Comparison of ENCODE assay signal across 16 cellular contexts in the genomic region with DNA sequence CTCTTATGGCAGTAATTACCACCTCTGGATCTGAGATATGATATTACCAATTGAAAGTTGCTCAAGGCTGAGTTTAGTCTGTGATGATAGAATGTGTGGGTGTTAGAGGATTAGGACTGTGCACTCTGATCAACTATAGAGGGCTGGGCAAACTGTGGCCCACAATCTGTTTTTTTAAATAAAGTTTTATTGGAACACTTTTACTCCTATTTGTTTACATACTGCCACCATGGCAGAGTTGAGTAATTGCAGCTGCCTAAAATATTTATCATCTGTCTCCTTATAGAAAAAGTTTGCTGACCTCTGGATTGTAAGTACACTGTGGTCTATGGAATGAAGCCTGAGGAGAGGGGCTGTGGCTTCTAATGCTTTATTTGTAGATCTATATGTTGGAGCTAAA.
A peak's percentile ranks its signal among the peaks of the same experiment; 100 is the strongest.
DNase-seq lines count a peak whose midpoint lies in the region; ATAC-seq, FAIRE-seq and TF ChIP-seq lines count a peak whose summit lies in the region.
"Had no signal": no experiment of that assay in that cellular context is flagged by ENCODE, and none has a peak within 500 bp of the region (broad histone marks: within the 10 kb centered on the region; RNA-seq: fewer than 3 reads in every experiment).

No MANE protein-coding gene starts in this region.

- no peaks in the 10 kb centered on the region for H3K27me3 ChIP-seq in OCI-LY1 (ENCODE audit: insufficient read depth, low read length)
- no peaks in the 10 kb centered on the region; a peak in 1 of 4 replicates for H3K27me3 ChIP-seq in GM12878 (replicated peaks in 1 of 2; ENCODE audit: control insufficient read depth in 2 of 2, insufficient read depth in 2 of 2, low read length in 1 of 2)
- H3K27me3 ChIP-seq: BLaER1 treated with 17β-estradiol and CSF1 and Interleukin-3, amounts not matched to agents 10 nM and 100 nM had no signal

- no peaks in the 10 kb centered on the region for H3K9me3 ChIP-seq in OCI-LY1 (ENCODE audit: low read length)
- H3K9me3 ChIP-seq in GM12878 (replicated peaks; ENCODE audit: control insufficient read depth, insufficient read depth, low read length) = no peaks in the 10 kb centered on the region
- H3K9me3 ChIP-seq: HAP-1 had no signal

- no peaks in the 10 kb centered on the region for H3K36me3 ChIP-seq in OCI-LY1 (ENCODE audit: insufficient read depth, low read length)
- no peaks in the 10 kb centered on the region for H3K36me3 ChIP-seq in GM12878 (ENCODE audit: control insufficient read depth in 2 of 2, insufficient read depth in 2 of 2, low read length in 1 of 2)
- H3K36me3 ChIP-seq: BLaER1 treated with 17β-estradiol and CSF1 and Interleukin-3, amounts not matched to agents 10 nM and 100 nM; HAP-1 had no signal

- no TSS peak for BruUV-seq in GM12878 (replicated peaks; lab: Mats Ljungman, UMichigan)

- in situ Hi-C loops in GM12878 (cut with MboI) = no loop called here

- peak; percentile 3 for DNase-seq in DMS 273 (lab: John Stamatoyannopoulos, UW; ENCODE audit: unreplicated experiment)
- DNase-seq in DMS 273 treated with DMSO at 0.1 percent for 48 hours (lab: John Stamatoyannopoulos, UW) = no peak
- DNase-seq in GM12878 (ENCODE audit: low read depth, low spot score) = no peak
- no peak for DNase-seq in type B pancreatic cell (ENCODE audit: extremely low spot score, unreplicated experiment)
- no peak for DNase-seq in midbrain (lab: John Stamatoyannopoulos, UW)
- DNase-seq in NCI-H1417 (lab: John Stamatoyannopoulos, UW) = no peak
- DNase-seq in posterior vena cava (ENCODE audit: low spot score) = no peak
- DNase-seq: KBM-7, NCI-H2029, NCI-H510A treated with DMSO at 0.1 percent for 48 hours, T-helper 1 cell had no signal

- SMC1A ChIA-PET in GM12878 (lab: Charles Lee; ENCODE audit: uncharacterized antibody, unreplicated experiment) = no interaction called here

- intact Hi-C loops in GM12878 (cut with micrococcal nuclease; ENCODE audit: unreplicated experiment) = loop anchor here (10.0 kb wide), 1 partner anchor 313 kb away; no protein-coding TSS in a partner anchor
- intact Hi-C loops in posterior vena cava (cut with DNase I) = loop anchor here (10.0 kb wide), 1 partner anchor 673 kb away; no protein-coding TSS in a partner anchor

- CTCF ChIA-PET in GM12878 (lab: Yijun Ruan, JAX) = interaction anchor here (1.2 kb wide), 1 partner anchor 14 kb away, joined by 3 read pairs; no protein-coding TSS in a partner anchor

- no peak overlapping the region for H3K4me3 ChIP-seq in OCI-LY1 (ENCODE audit: low read depth, low read length, poor library complexity, severe bottlenecking)
- no peak overlapping the region for H3K4me3 ChIP-seq in GM12878
- H3K4me3 ChIP-seq: BLaER1 treated with 17β-estradiol and CSF1 and Interleukin-3, amounts not matched to agents 10 nM and 100 nM; HAP-1 had no signal

- H4K20me1 ChIP-seq in OCI-LY1 (ENCODE audit: insufficient read depth, low read length) = no peaks in the 10 kb centered on the region
- no peaks in the 10 kb centered on the region for H4K20me1 ChIP-seq in GM12878 (ENCODE audit: control insufficient read depth, insufficient read depth)
- H4K20me1 ChIP-seq: BLaER1 treated with 17β-estradiol and CSF1 and Interleukin-3, amounts not matched to agents 10 nM and 100 nM had no signal

- no peaks in the 10 kb centered on the region for H3K9me2 ChIP-seq in OCI-LY1 (ENCODE audit: low read depth, low read length)

- TF ChIP-seq CTCF in OCI-LY1 (IDR thresholded peaks at IDR 0.05; ENCODE audit: low read length) (peak; percentile 21; the same call in 1 of the 2 replicates), GM12878 (IDR thresholded peaks at IDR 0.05 in 2 of 3, conservative IDR thresholded peaks at IDR 0.05 in 1 of 3; ENCODE audit: control insufficient read depth in 2 of 3, extremely low read depth in 1 of 3, insufficient read depth in 1 of 3, low read depth in 3 of 3, low read length in 3 of 3) (no peak), type B pancreatic cell (conservative IDR thresholded peaks at IDR 0.05) (peak; percentile 22)

- no peak for FAIRE-seq in GM12878 (lab: Jason Lieb, UNC)
- FAIRE-seq: GM12892 had no signal

- H3K79me2 ChIP-seq in OCI-LY1 (ENCODE audit: insufficient read depth, low read length) (no peaks in the 10 kb centered on the region), GM12878 (ENCODE audit: control insufficient read depth, insufficient read depth, low read length) (no peaks in the 10 kb centered on the region)

- no peak overlapping the region for H3K4me2 ChIP-seq in OCI-LY1 (ENCODE audit: low read length)
- H3K4me2 ChIP-seq in GM12878 (ENCODE audit: control insufficient read depth, insufficient read depth) = no peak overlapping the region
- H3K4me2 ChIP-seq: BLaER1 treated with 17β-estradiol and CSF1 and Interleukin-3, amounts not matched to agents 10 nM and 100 nM had no signal

- H3K27ac ChIP-seq in OCI-LY1 (ENCODE audit: low read depth, low read length, poor library complexity, severe bottlenecking) (no peak overlapping the region), GM12878 (ENCODE audit: control insufficient read depth, insufficient read depth) (no peak overlapping the region)
- H3K27ac ChIP-seq: 22Rv1; BLaER1 treated with 17β-estradiol and CSF1 and Interleukin-3, amounts not matched to agents 10 nM and 100 nM had no signal

- no peaks in the 10 kb centered on the region for H3F3A ChIP-seq in OCI-LY1 (ENCODE audit: insufficient read depth, low read length)

- TF ChIP-seq EP300 in GM12878 (IDR thresholded peaks at IDR 0.05; ENCODE audit: borderline replicate concordance in 1 of 2, control insufficient read depth in 1 of 2, low read depth in 2 of 2, low read length in 2 of 2) = no peak

- H3K4me1 Mint-ChIP-seq in type B pancreatic cell (ENCODE audit: unreplicated experiment) = no peaks in the 10 kb centered on the region

- no peak overlapping the region for H2AFZ ChIP-seq in OCI-LY1 (ENCODE audit: low read length)
- H2AFZ ChIP-seq in GM12878 (ENCODE audit: control insufficient read depth, low read depth, low read length) = no peak overlapping the region

- H3K27me3 Mint-ChIP-seq in type B pancreatic cell = peaks cover 26% of the 10 kb centered on the region

- no peak for TF ChIP-seq POLR2A in GM12878 (IDR thresholded peaks at IDR 0.05; ENCODE audit: low read depth, low read length)

- H3K4me3 Mint-ChIP-seq in type B pancreatic cell = no peak overlapping the region

- no peaks in the 10 kb centered on the region for H3K36me3 Mint-ChIP-seq in type B pancreatic cell

- POLR2A ChIA-PET in GM12878 (lab: Charles Lee) = no interaction called here

- TF ChIP-seq RAD21 in GM12878 (IDR thresholded peaks at IDR 0.05; ENCODE audit: insufficient read depth, low read depth, low read length) = no peak

- H3K9ac ChIP-seq in OCI-LY1 (ENCODE audit: low read length) (no peak overlapping the region), GM12878 (ENCODE audit: control insufficient read depth, insufficient read depth, low read length) (no peak overlapping the region)
- H3K9ac ChIP-seq: BLaER1 treated with 17β-estradiol and CSF1 and Interleukin-3, amounts not matched to agents 10 nM and 100 nM had no signal

- no peaks in the 10 kb centered on the region for H3K9me3 Mint-ChIP-seq in type B pancreatic cell

- RAD21 ChIA-PET in GM12878 (lab: Charles Lee; ENCODE audit: unreplicated experiment) = no interaction called here

- H3K27ac Mint-ChIP-seq in type B pancreatic cell = no peak overlapping the region

- ATAC-seq in GM12878 = no peak

- H3K4me1 ChIP-seq in OCI-LY1 (ENCODE audit: insufficient read depth, low read length, severe bottlenecking) (no peaks in the 10 kb centered on the region), GM12878 (ENCODE audit: control insufficient read depth, insufficient read depth, low read length) (no peaks in the 10 kb centered on the region)
- H3K4me1 ChIP-seq: HAP-1 had no signal

TF ChIP-seq in GM12878, 131 proteins besides CTCF, POLR2A, EP300 and RAD21:
- TF ChIP-seq ZBTB40 (IDR thresholded peaks at IDR 0.05; ENCODE audit: borderline replicate concordance) (peak; percentile 86), BMI1 (IDR thresholded peaks at IDR 0.05; ENCODE audit: borderline replicate concordance) (no peak)

Comparison
In these comparisons a context has a peak if more than half of its experiments do, and no peak if none do; other contexts are left out.
1. CTCF ChIP-seq: peak in OCI-LY1 (single experiment) and type B pancreatic cell (single experiment); none in GM12878 (0 of 3).